20 cellular contexts compared by ENCODE assay signal in genomic region chr18:4230450-4231168, GRCh38.
"Had no signal": no experiment of that assay in that cellular context is flagged by ENCODE, and none has a peak within 500 bp of the region (broad histone marks: within the 10 kb centered on the region; RNA-seq: fewer than 3 reads in every experiment).

No MANE protein-coding gene starts in this region.

- H3K4me1 ChIP-seq: gastrocnemius medialis, heart right ventricle, spleen, stomach, transverse colon had no signal

- DNase-seq: effector memory CD4-positive, alpha-beta T cell; gastrocnemius medialis; heart right ventricle; hypothalamus; islet precursor cell; mammary epithelial cell; naive thymus-derived CD4-positive, alpha-beta T cell; posterior cingulate gyrus; spleen; stimulated activated CD4-positive, alpha-beta T cell treated with anti-CD3 and anti-CD28 coated beads, Interleukin-2, amount 100 ng/mL, for 24 hours; stimulated activated CD4-positive, alpha-beta T cell treated with anti-CD3 and anti-CD28 coated beads, Interleukin-4, amount 100 ng/mL, for 4 hours; stimulated activated naive B cell treated with anti-CD40 and anti-IgM and Interleukin-4, amounts not matched to agents 10 μg/mL and 1 μg/mL and 100 μg/mL, for 72 hours; stomach; substantia nigra; transverse colon had no signal

- ATAC-seq: esophagus mucosa; gastrocnemius medialis; heart right ventricle; left lobe of liver; naive thymus-derived CD4-positive, alpha-beta T cell; sciatic nerve; stimulated activated naive B cell treated with anti-CD40 and anti-IgM and Interleukin-4, amounts not matched to agents 10 μg/mL and 1 μg/mL and 100 μg/mL, for 72 hours had no signal

- H3K27me3 ChIP-seq: gastrocnemius medialis, heart right ventricle, neutrophil, spleen, stomach, transverse colon had no signal

- H3K27ac ChIP-seq: gastrocnemius medialis, heart right ventricle, neutrophil, spleen, stomach, thoracic aorta, transverse colon had no signal

- H3K9me3 ChIP-seq: neutrophil, thoracic aorta, transverse colon had no signal

- H3K36me3 ChIP-seq: gastrocnemius medialis, heart right ventricle, neutrophil, spleen, stomach, thoracic aorta, transverse colon had no signal

- H3K4me3 ChIP-seq: gastrocnemius medialis, heart right ventricle, spleen, stomach, thoracic aorta, transverse colon had no signal
